In genomic region chr4:61204353-61204752, GRCh38 we compare ENCODE assay signal across 9 cellular contexts. TPM values are rescaled to one million over a fixed set of nuclear protein-coding genes. Genes with fewer than 3 reads are reported as not detected.
DNase-seq lines count a peak whose midpoint lies in the region; ATAC-seq and TF ChIP-seq lines count a peak whose summit lies in the region.
"Had no signal": no experiment of that assay in that cellular context is flagged by ENCODE, and none has a peak within 500 bp of the region (broad histone marks: within the 10 kb centered on the region; RNA-seq: fewer than 3 reads in every experiment).

No MANE protein-coding gene starts in this region.

- no peak for TF ChIP-seq RAD21 in SK-N-SH (IDR thresholded peaks at IDR 0.05; ENCODE audit: low read length)

- H3K27ac Mint-ChIP-seq in glutamatergic neuron (ENCODE audit: unreplicated experiment), result peak overlapping the region; percentile 99

- no peak for ATAC-seq in SK-N-SH treated with all-trans-retinoic acid at 6 μM for 48 hours
- peak; percentile 80 for ATAC-seq in RWPE2 (ENCODE audit: low read depth)
- ATAC-seq in left colon, result no peak

- H3K27me3 Mint-ChIP-seq in glutamatergic neuron (ENCODE audit: unreplicated experiment), result peaks cover 29% of the 10 kb centered on the region

- H3K9me3 ChIP-seq in SK-N-SH (no peaks in the 10 kb centered on the region), RWPE2 (ENCODE audit: severe bottlenecking) (no peaks in the 10 kb centered on the region)

- no peaks in the 10 kb centered on the region for H3K79me2 ChIP-seq in SK-N-SH (ENCODE audit: insufficient read depth)

- peaks cover 29% of the 10 kb centered on the region for H3K9me3 Mint-ChIP-seq in glutamatergic neuron (ENCODE audit: unreplicated experiment)

- H3K4me1 ChIP-seq in SK-N-SH (ENCODE audit: control insufficient read depth in 1 of 2, insufficient read depth in 2 of 2, low read depth in 1 of 2, low read length in 1 of 2), result peaks cover 0 to 16% of the 10 kb centered on the region in 2 experiments; a peak in 2 of 4 replicates
- peaks cover 10% of the 10 kb centered on the region for H3K4me1 ChIP-seq in RWPE2 (ENCODE audit: insufficient read depth, poor library complexity, severe bottlenecking)

- H3K4me1 Mint-ChIP-seq in glutamatergic neuron (ENCODE audit: low read depth, unreplicated experiment), result peaks cover 35% of the 10 kb centered on the region

- H3K36me3 Mint-ChIP-seq in glutamatergic neuron (ENCODE audit: unreplicated experiment), result peaks cover 7% of the 10 kb centered on the region

- H3K4me3 ChIP-seq in SK-N-SH (ENCODE audit: low read depth in 2 of 2, low read length in 1 of 2) (no peak overlapping the region), RWPE2 (ENCODE audit: severe bottlenecking) (no peak overlapping the region)

- TF ChIP-seq CTCF in SK-N-SH (IDR thresholded peaks at IDR 0.05), result no peak
- no peak for TF ChIP-seq CTCF in RWPE2 (IDR thresholded peaks at IDR 0.05; ENCODE audit: poor library complexity, severe bottlenecking)
- TF ChIP-seq CTCF in glutamatergic neuron (IDR thresholded peaks at IDR 0.05; ENCODE audit: partially characterized antibody, unreplicated experiment), result no peak

- H3K36me3 ChIP-seq in SK-N-SH (replicated peaks in 1 of 2; ENCODE audit: control insufficient read depth in 1 of 2, insufficient read depth in 2 of 2, low read length in 1 of 2) (no peaks in the 10 kb centered on the region), RWPE2 (ENCODE audit: low read depth) (no peaks in the 10 kb centered on the region)

- H3K4me2 ChIP-seq in SK-N-SH, result no peak overlapping the region

- 48% methylated on average over 1 of the region's 1 CpG for WGBS in SK-N-SH (ENCODE audit: low lambda C conversion rate)

- no peaks in the 10 kb centered on the region for H4K20me1 ChIP-seq in SK-N-SH (ENCODE audit: insufficient read depth)

- intact Hi-C loops in left colon (cut with DNase I, micrococcal nuclease), result no loop called here

- no peak for TF ChIP-seq EP300 in SK-N-SH (IDR thresholded peaks at IDR 0.05; ENCODE audit: borderline replicate concordance in 1 of 2, low read depth in 1 of 2, low read length in 1 of 2)

- POLR2A ChIA-PET in SK-N-SH (lab: Yijun Ruan, JAX), result no interaction called here

- H3K27ac ChIP-seq in SK-N-SH (ENCODE audit: low read depth in 2 of 2, low read length in 1 of 2), result no peak overlapping the region
- H3K27ac ChIP-seq in RWPE2 (ENCODE audit: poor library complexity, severe bottlenecking), result no peak overlapping the region

- H3K9me2 ChIP-seq in SK-N-SH, result no peaks in the 10 kb centered on the region

- no peak overlapping the region for H3K9ac ChIP-seq in SK-N-SH

- peak overlapping the region; percentile 97 for H3K4me3 Mint-ChIP-seq in glutamatergic neuron (ENCODE audit: unreplicated experiment)

- H3F3A ChIP-seq in SK-N-SH (replicated peaks; ENCODE audit: insufficient read depth), result no peaks in the 10 kb centered on the region

- H2AFZ ChIP-seq in SK-N-SH (ENCODE audit: low read depth), result no peak overlapping the region

- CTCF ChIA-PET in SK-N-SH (lab: Yijun Ruan, JAX), result interaction anchor here (0.7 kb wide), 1 partner anchor 1755 kb away, joined by 3 read pairs; no protein-coding TSS in a partner anchor

- DNase-seq in SK-N-SH, result no peak
- DNase-seq in RWPE2 (ENCODE audit: low spot score), result no peak
- no peak for DNase-seq in glutamatergic neuron
- DNase-seq in superior temporal gyrus (ENCODE audit: extremely low spot score), result peak; percentile 50
- no peak for DNase-seq in left colon
- DNase-seq in HUDEP-2 (lab: John Stamatoyannopoulos, UW; ENCODE audit: unreplicated experiment in 76 of 76), result no peak
- DNase-seq in dedifferentiated amniotic fluid mesenchymal stem cell (ENCODE audit: extremely low spot score), result no peak
- DNase-seq: ACHN had no signal

- H3K27me3 ChIP-seq in SK-N-SH (ENCODE audit: insufficient read depth) (peaks cover 38% of the 10 kb centered on the region), RWPE2 (ENCODE audit: insufficient read depth, poor library complexity, severe bottlenecking) (peaks cover 48% of the 10 kb centered on the region)

TF ChIP-seq in SK-N-SH treated with all-trans-retinoic acid at 6 μM for 48 hours, 23 proteins besides CTCF, POLR2A, EP300 and RAD21 (continues in another document):
- TF ChIP-seq POU6F1 (CRISPR knock-in tag; IDR thresholded peaks at IDR 0.05; ENCODE audit: borderline replicate concordance, low read depth) (no peak), ZFP30 (CRISPR knock-in tag; IDR thresholded peaks at IDR 0.05) (no peak), SNAI2 (CRISPR knock-in tag; IDR thresholded peaks at IDR 0.05) (no peak), RARB (CRISPR knock-in tag; IDR thresholded peaks at IDR 0.05) (no peak), ZNF565 (CRISPR knock-in tag; conservative IDR thresholded peaks at IDR 0.05; ENCODE audit: low read depth) (no peak), ISL1 (CRISPR knock-in tag; IDR thresholded peaks at IDR 0.05) (peak; percentile 77), CSDC2 (CRISPR knock-in tag; IDR thresholded peaks at IDR 0.05) (no peak), GLIS3 (CRISPR knock-in tag; IDR thresholded peaks at IDR 0.05) (0 out of 2 replicates have a peak, but pooled peaks have one; percentile 69), ZFP3 (CRISPR knock-in tag; IDR thresholded peaks at IDR 0.05) (no peak), ZNF8 (CRISPR knock-in tag; IDR thresholded peaks at IDR 0.05) (no peak)

TF ChIP-seq in SK-N-SH, 30 proteins besides CTCF, POLR2A, EP300 and RAD21:
- TF ChIP-seq FOXM1 (IDR thresholded peaks at IDR 0.05; ENCODE audit: low read depth) (no peak), USF2 (IDR thresholded peaks at IDR 0.05; ENCODE audit: borderline replicate concordance, low read depth, low read length) (no peak), ELF1 (IDR thresholded peaks at IDR 0.05) (no peak), TAF1 (IDR thresholded peaks at IDR 0.05; ENCODE audit: borderline replicate concordance, low read depth, low read length) (no peak), FOXJ3 (CRISPR knock-in tag; IDR thresholded peaks at IDR 0.05) (no peak), CHD2 (IDR thresholded peaks at IDR 0.05; ENCODE audit: low read length, partially characterized antibody) (no peak), RFX5 (IDR thresholded peaks at IDR 0.05; ENCODE audit: low read length) (no peak), IRF3 (IDR thresholded peaks at IDR 0.05; ENCODE audit: low read depth, low read length) (no peak), GATA2 (CRISPR knock-in tag; IDR thresholded peaks at IDR 0.05) (no peak), POLR2AphosphoS5 (IDR thresholded peaks at IDR 0.05; ENCODE audit: low read depth, low read length) (no peak)
TF ChIP-seq in SK-N-SH: peak in this region for 0.

RNA-seq across cellular contexts. Expression of gene ADGRL3, which starts 4.2 kb away (rescaled TPM):
- 0.02 and 0.03 TPM in 2 replicates for polyA plus RNA-seq in SK-N-SH (2012; rRNA removed)
- 0.03 TPM in 2 replicates for polyA plus RNA-seq in SK-N-SH (2012; cell fraction: cytosol; rRNA removed)
- polyA plus RNA-seq in SK-N-SH (2012; cell fraction: nucleus; rRNA removed), result 0.01 TPM in 1 of 2 replicates, not detected in the other
- total RNA-seq in glutamatergic neuron (ENCODE audit: unreplicated experiment) (193 TPM), left colon (1 to 10 TPM; 4.0 to 5.2 TPM)

Comparison
In these comparisons a context has a peak if more than half of its experiments do, and no peak if none do; other contexts are left out.
1. RNA of gene ADGRL3, which starts 4.2 kb away (total RNA-seq): 193 TPM in glutamatergic neuron (single experiment); 4.0 to 5.2 TPM in left colon; every median in the first group is over 10 times any median in the second.